In the genomic region with DNA sequence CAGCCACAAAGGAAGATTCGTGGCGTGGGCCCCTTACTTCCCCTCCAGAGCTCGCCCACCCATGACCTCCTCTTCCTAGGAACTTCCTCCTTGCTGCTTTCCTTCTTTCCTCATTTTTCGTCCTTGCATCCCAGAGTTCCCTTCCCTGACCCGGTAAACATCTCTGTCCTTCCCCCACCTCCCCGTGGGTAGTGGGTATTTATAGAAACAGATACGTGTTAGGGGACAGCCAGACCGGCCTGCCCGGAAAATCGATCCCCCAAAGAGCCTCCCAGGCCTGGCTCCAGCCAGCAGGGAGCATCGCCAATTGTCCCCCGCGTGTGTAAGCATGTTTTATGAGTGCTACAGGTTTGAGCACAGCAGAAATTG, we compare ENCODE assay signal across 8 cellular contexts. TPM values are rescaled to one million over a fixed set of nuclear protein-coding genes. Genes with fewer than 3 reads are reported as not detected.
DNase-seq lines count a peak whose midpoint lies in the region; ATAC-seq and TF ChIP-seq lines count a peak whose summit lies in the region.

No MANE protein-coding gene starts in this region.

- H3K4me1 Mint-ChIP-seq in endothelial cell (ENCODE audit: unreplicated experiment) = peaks cover 47% of the 10 kb centered on the region

- no peak for ATAC-seq in GM18502 (IDR thresholded peaks at IDR 0.05; ENCODE audit: poor library complexity, unreplicated experiment)

- H3K9ac ChIP-seq in muscle layer of colon (ENCODE audit: low read length) = peak overlapping the region; percentile 90

- peak overlapping the region; percentile 94 for H3K27ac ChIP-seq in muscle layer of colon (ENCODE audit: low read depth, low read length)

- H3K27ac Mint-ChIP-seq in endothelial cell (ENCODE audit: unreplicated experiment) = peak overlapping the region; percentile 86

- TF ChIP-seq CTCF in endothelial cell (IDR thresholded peaks at IDR 0.05; ENCODE audit: unreplicated experiment) = no peak

- DNase-seq in NCI-H82 (lab: John Stamatoyannopoulos, UW) = peak; percentile 39
- no peak for DNase-seq in NCI-H82 treated with DMSO at 0.1 percent for 48 hours (lab: John Stamatoyannopoulos, UW; ENCODE audit: unreplicated experiment)
- DNase-seq in SK-N-DZ (ENCODE audit: low spot score) = peak; percentile 35
- no peak for DNase-seq in endothelial cell (ENCODE audit: low spot score)
- DNase-seq in NCI-H2171 (lab: John Stamatoyannopoulos, UW) = no peak
- no peak for DNase-seq in stimulated activated naive CD4-positive, alpha-beta T cell treated with Interleukin-2 at 50 U/mL for 16 hours (lab: John Stamatoyannopoulos, UW)

- peaks cover 33% of the 10 kb centered on the region for H3K27me3 Mint-ChIP-seq in endothelial cell (ENCODE audit: unreplicated experiment)

- H3K36me3 ChIP-seq in muscle layer of colon (ENCODE audit: insufficient read depth, low read length) = peaks cover 8% of the 10 kb centered on the region

- peaks cover 22% of the 10 kb centered on the region for H3K36me3 Mint-ChIP-seq in endothelial cell (ENCODE audit: low read depth, unreplicated experiment)

- H3K4me1 ChIP-seq in muscle layer of colon (ENCODE audit: insufficient read depth, low read length) = peaks cover 50% of the 10 kb centered on the region

- peak overlapping the region; percentile 90 to 95 for H3K4me3 ChIP-seq in muscle layer of colon (ENCODE audit: low read depth in 1 of 2, low read length in 2 of 2)

- no peaks in the 10 kb centered on the region for H3K27me3 ChIP-seq in muscle layer of colon (ENCODE audit: control insufficient read depth in 1 of 2, insufficient read depth in 2 of 2, low read length in 2 of 2)

- H3K4me3 Mint-ChIP-seq in endothelial cell (ENCODE audit: unreplicated experiment) = peak overlapping the region; percentile 99

- H3K9me3 Mint-ChIP-seq in endothelial cell (ENCODE audit: unreplicated experiment) = no peaks in the 10 kb centered on the region

- H3K9me3 ChIP-seq in muscle layer of colon (ENCODE audit: low read length) = no peaks in the 10 kb centered on the region

RNA-seq across cellular contexts. Expression of gene DYRK2, which starts 1.6 kb away (rescaled TPM):
- polyA plus RNA-seq in SK-N-DZ (2014; cell fraction: cytosol; rRNA removed) = 30.0 and 31.8 TPM in 2 replicates
- polyA plus RNA-seq in SK-N-DZ (2014; cell fraction: nucleus; rRNA removed) = 28.2 and 31.7 TPM in 2 replicates
- 50.2 TPM for total RNA-seq in endothelial cell (ENCODE audit: unreplicated experiment)

Comparison
In these comparisons a context has a peak if more than half of its experiments do, and no peak if none do; other contexts are left out.
1. DNase-seq: peak in NCI-H82 (single experiment) and SK-N-DZ (single experiment); none in NCI-H82 treated with DMSO at 0.1 percent for 48 hours (single experiment), endothelial cell (single experiment), NCI-H2171 (single experiment) and stimulated activated naive CD4-positive, alpha-beta T cell treated with Interleukin-2 at 50 U/mL for 16 hours (single experiment).